17 cellular contexts compared by ENCODE assay signal in the genomic region with DNA sequence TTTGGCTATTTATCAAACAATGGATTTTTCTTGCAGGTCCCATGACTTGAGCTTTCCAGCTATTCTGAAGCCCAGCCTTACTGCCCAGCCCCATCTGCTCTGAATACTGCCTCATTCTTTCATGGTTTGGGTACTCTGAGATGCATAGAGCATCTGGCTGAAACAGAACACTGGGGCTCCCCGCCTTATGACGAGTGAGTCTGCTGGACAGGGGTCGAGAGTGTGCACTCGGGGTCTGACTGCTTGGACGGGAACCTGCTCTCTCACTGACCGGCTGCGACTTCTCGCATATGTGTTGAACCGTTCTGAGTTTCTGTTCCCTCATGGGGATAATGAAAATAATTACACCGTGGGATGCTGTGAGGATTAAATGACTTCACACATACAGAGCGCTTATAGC. TPM values are rescaled to one million over a fixed set of nuclear protein-coding genes. Genes with fewer than 3 reads are reported as not detected.
DNase-seq lines count a peak whose midpoint lies in the region; ATAC-seq and TF ChIP-seq lines count a peak whose summit lies in the region.
"Had no signal": no experiment of that assay in that cellular context is flagged by ENCODE, and none has a peak within 500 bp of the region (broad histone marks: within the 10 kb centered on the region; RNA-seq: fewer than 3 reads in every experiment).

No MANE protein-coding gene starts in this region.

- peaks cover 0 to 10% (median 0%) of the 10 kb centered on the region in 11 experiments; a peak in 3 of 22 replicates for H3K36me3 ChIP-seq in BLaER1 treated with 17β-estradiol and CSF1 and Interleukin-3, amounts not matched to agents 10 nM and 100 nM
- H3K36me3 ChIP-seq in spleen: peaks cover 0 to 73% (median 9%) of the 10 kb centered on the region in 6 donors

- H3K4me3 Mint-ChIP-seq in activated naive CD4-positive, alpha-beta T cell treated with anti-CD3 and anti-CD28 coated beads, Interleukin-2, amount 10 ng/mL, durations not matched to agents 7 days and 5 days: no peak overlapping the region
- H3K4me3 Mint-ChIP-seq in glutamatergic neuron (ENCODE audit: unreplicated experiment): peak overlapping the region; percentile 52
- H3K4me3 Mint-ChIP-seq: CD4-positive, alpha-beta memory T cell; HFFc6; IgD-negative memory B cell had no signal

- no peak for ATAC-seq in activated naive CD4-positive, alpha-beta T cell treated with anti-CD3 and anti-CD28 coated beads, Interleukin-2, amount 50 U/mL, for 72 hours
- no peak for ATAC-seq in HG02678 (IDR thresholded peaks at IDR 0.05; ENCODE audit: unreplicated experiment)
- ATAC-seq: HCT116 had no signal

- H3K9me3 Mint-ChIP-seq in activated naive CD4-positive, alpha-beta T cell treated with anti-CD3 and anti-CD28 coated beads, Interleukin-2, amount 10 ng/mL, durations not matched to agents 7 days and 5 days: no peaks in the 10 kb centered on the region
- no peaks in the 10 kb centered on the region for H3K9me3 Mint-ChIP-seq in activated naive CD4-positive, alpha-beta T cell treated with anti-CD3 and anti-CD28 coated beads, Interleukin-2, amount 50 U/mL, for 72 hours
- H3K9me3 Mint-ChIP-seq in glutamatergic neuron (ENCODE audit: unreplicated experiment): peaks cover 24% of the 10 kb centered on the region
- H3K9me3 Mint-ChIP-seq: CD4-positive, alpha-beta memory T cell; HFFc6; IgD-negative memory B cell had no signal

- no peak overlapping the region for H3K4me3 ChIP-seq in BLaER1 treated with 17β-estradiol and CSF1 and Interleukin-3, amounts not matched to agents 10 nM and 100 nM
- H3K4me3 ChIP-seq in spleen: no peak overlapping the region

- intact Hi-C loops in spleen (cut with DNase I; ENCODE audit: low total_unique reads): no loop called here

- TF ChIP-seq CTCF in glutamatergic neuron (IDR thresholded peaks at IDR 0.05; ENCODE audit: partially characterized antibody, unreplicated experiment) (no peak), spleen (IDR thresholded peaks at IDR 0.05 in 8 of 11, conservative IDR thresholded peaks at IDR 0.05 in 3 of 11) (no peak)

- no peak for TF ChIP-seq POLR2A in spleen (IDR thresholded peaks at IDR 0.05)

- peaks cover 14% of the 10 kb centered on the region for H3K4me1 Mint-ChIP-seq in activated naive CD4-positive, alpha-beta T cell treated with anti-CD3 and anti-CD28 coated beads, Interleukin-2, amount 10 ng/mL, durations not matched to agents 7 days and 5 days
- peaks cover 64% of the 10 kb centered on the region for H3K4me1 Mint-ChIP-seq in glutamatergic neuron (ENCODE audit: low read depth, unreplicated experiment)

- H4K20me1 ChIP-seq in BLaER1 treated with 17β-estradiol and CSF1 and Interleukin-3, amounts not matched to agents 10 nM and 100 nM: no peaks in the 10 kb centered on the region

- H3K36me3 Mint-ChIP-seq in activated naive CD4-positive, alpha-beta T cell treated with anti-CD3 and anti-CD28 coated beads, Interleukin-2, amount 10 ng/mL, durations not matched to agents 7 days and 5 days: no peaks in the 10 kb centered on the region
- H3K36me3 Mint-ChIP-seq in activated naive CD4-positive, alpha-beta T cell treated with anti-CD3 and anti-CD28 coated beads, Interleukin-2, amount 50 U/mL, for 72 hours: no peaks in the 10 kb centered on the region
- peaks cover 14% of the 10 kb centered on the region for H3K36me3 Mint-ChIP-seq in glutamatergic neuron (ENCODE audit: unreplicated experiment)

- peaks cover 31% of the 10 kb centered on the region for H3K27me3 Mint-ChIP-seq in activated naive CD4-positive, alpha-beta T cell treated with anti-CD3 and anti-CD28 coated beads, Interleukin-2, amount 10 ng/mL, durations not matched to agents 7 days and 5 days
- H3K27me3 Mint-ChIP-seq in glutamatergic neuron (ENCODE audit: unreplicated experiment): peaks cover 22% of the 10 kb centered on the region

- H3K4me2 ChIP-seq in BLaER1 treated with 17β-estradiol and CSF1 and Interleukin-3, amounts not matched to agents 10 nM and 100 nM: peak overlapping the region in 8 of 11 experiments; percentile 38 to 77 (median 62); a peak in 14 of 22 replicates

- H3K9ac ChIP-seq in BLaER1 treated with 17β-estradiol and CSF1 and Interleukin-3, amounts not matched to agents 10 nM and 100 nM: no peak overlapping the region

- CTCF ChIA-PET in activated naive CD4-positive, alpha-beta T cell treated with anti-CD3 and anti-CD28 coated beads, Interleukin-2, amount 10 ng/mL, durations not matched to agents 7 days and 5 days (lab: Charles Lee): interaction anchor here (1.0 to 1.4 kb wide), 2 partner anchors 12 to 23 kb away, joined by 3 read pairs; no protein-coding TSS in a partner anchor

- 76 to 85% (median 83%) methylated on average over 11 of the region's 11 CpGs for WGBS in spleen, 5 donors

- H3K27ac Mint-ChIP-seq in activated naive CD4-positive, alpha-beta T cell treated with anti-CD3 and anti-CD28 coated beads, Interleukin-2, amount 10 ng/mL, durations not matched to agents 7 days and 5 days: peak overlapping the region; percentile 2
- H3K27ac Mint-ChIP-seq in activated naive CD4-positive, alpha-beta T cell treated with anti-CD3 and anti-CD28 coated beads, Interleukin-2, amount 50 U/mL, for 72 hours: no peak overlapping the region
- H3K27ac Mint-ChIP-seq in glutamatergic neuron (ENCODE audit: unreplicated experiment): peak overlapping the region; percentile 84
- H3K27ac Mint-ChIP-seq: CD14-positive monocyte; CD4-positive, alpha-beta memory T cell; HFFc6; IgD-negative memory B cell had no signal

- peaks cover 0 to 15% (median 0%) of the 10 kb centered on the region in 11 experiments; a peak in 2 of 22 replicates for H3K27me3 ChIP-seq in BLaER1 treated with 17β-estradiol and CSF1 and Interleukin-3, amounts not matched to agents 10 nM and 100 nM
- peaks cover 0 to 15% (median 0%) of the 10 kb centered on the region in 7 donors for H3K27me3 ChIP-seq in spleen (replicated peaks in 1 of 7)
- H3K27me3 ChIP-seq: BE2C had no signal

- no peak overlapping the region for H3K27ac ChIP-seq in BLaER1 treated with 17β-estradiol and CSF1 and Interleukin-3, amounts not matched to agents 10 nM and 100 nM
- H3K27ac ChIP-seq in spleen: no peak overlapping the region

- peaks cover 0 to 63% (median 38%) of the 10 kb centered on the region in 10 experiments; a peak in 16 of 20 replicates for H3K4me1 ChIP-seq in BLaER1 treated with 17β-estradiol and CSF1 and Interleukin-3, amounts not matched to agents 10 nM and 100 nM
- H3K4me1 ChIP-seq in spleen: peaks cover 0 to 16% (median 5%) of the 10 kb centered on the region in 6 donors

- H3K9me3 ChIP-seq in BLaER1 treated with 17β-estradiol and CSF1 and Interleukin-3, amounts not matched to agents 10 nM and 100 nM (replicated peaks in 1 of 11): peaks cover 0 to 15% (median 0%) of the 10 kb centered on the region in 11 experiments; a peak in 7 of 22 replicates
- no peaks in the 10 kb centered on the region for H3K9me3 ChIP-seq in spleen
- H3K9me3 ChIP-seq: BE2C had no signal

- no peak for DNase-seq in activated naive CD4-positive, alpha-beta T cell treated with anti-CD3 and anti-CD28 coated beads, Interleukin-2, amount 10 ng/mL, durations not matched to agents 7 days and 5 days
- no peak for DNase-seq in activated naive CD4-positive, alpha-beta T cell treated with anti-CD3 and anti-CD28 coated beads, Interleukin-2, amount 50 U/mL, for 72 hours (ENCODE audit: low spot score in 2 of 2)
- DNase-seq in glutamatergic neuron: peak; percentile 48
- no peak for DNase-seq in spleen
- DNase-seq: BE2C; Calu3; CD4-positive, alpha-beta memory T cell; DMS79 treated with DMSO at 0.1 percent for 48 hours; GF-D8; GOT3; H7; HFFc6 had no signal

RNA-seq across cellular contexts. Expression of a gene that starts 59.4 kb away (rescaled TPM):
- total RNA-seq in activated naive CD4-positive, alpha-beta T cell treated with anti-CD3 and anti-CD28 coated beads, Interleukin-2, amount 50 U/mL, for 72 hours: 10 to 100 TPM; 11.9 to 22.9 TPM
- total RNA-seq in glutamatergic neuron (ENCODE audit: unreplicated experiment) (17.0 TPM), spleen (10 to 100 TPM; 29.1 to 56.8 (median 34.5) TPM)
- 10 to 100 TPM; 49.5 to 58.6 (median 52.4) TPM for polyA plus RNA-seq in spleen

Comparison
In these comparisons a context has a peak if more than half of its experiments do, and no peak if none do; other contexts are left out.
1. H3K27ac Mint-ChIP-seq: peak in activated naive CD4-positive, alpha-beta T cell treated with anti-CD3 and anti-CD28 coated beads, Interleukin-2, amount 10 ng/mL, durations not matched to agents 7 days and 5 days (single experiment) and glutamatergic neuron (single experiment); none in activated naive CD4-positive, alpha-beta T cell treated with anti-CD3 and anti-CD28 coated beads, Interleukin-2, amount 50 U/mL, for 72 hours (0 of 2).